Comparison of ENCODE assay signal across 23 cellular contexts in genomic region chr6:154919806-154920205, GRCh38.
DNase-seq lines count a peak whose midpoint lies in the region; ATAC-seq, FAIRE-seq and TF ChIP-seq lines count a peak whose summit lies in the region.
"Had no signal": no experiment of that assay in that cellular context is flagged by ENCODE, and none has a peak within 500 bp of the region (broad histone marks: within the 10 kb centered on the region; RNA-seq: fewer than 3 reads in every experiment).

No MANE protein-coding gene starts in this region.

- no peak for ATAC-seq in HepG2
- no peak for ATAC-seq in right lobe of liver
- no peak for ATAC-seq in HG03095 (IDR thresholded peaks at IDR 0.05; ENCODE audit: unreplicated experiment)
- ATAC-seq: A549; CD8-positive, alpha-beta T cell had no signal

- H4K5ac ChIP-seq in H1 (ENCODE audit: insufficient read length, low read depth, low read length) = no peak overlapping the region

- POLR2A ChIA-PET in HepG2 (lab: Yijun Ruan, JAX) = no interaction called here
- POLR2A ChIA-PET in H1 (lab: Charles Lee; ENCODE audit: partially characterized antibody) = interaction anchor here (1.3 kb wide), 1 partner anchor 15 kb away, joined by 3 read pairs; no protein-coding TSS in a partner anchor

- no TSS peak for BruUV-seq in HepG2 (replicated peaks; lab: Mats Ljungman, UMichigan)

- no peaks in the 10 kb centered on the region for H3K36me3 ChIP-seq in HepG2 (replicated peaks in 1 of 2; ENCODE audit: control insufficient read depth in 1 of 2, insufficient read depth in 2 of 2, low read length in 2 of 2)
- H3K36me3 ChIP-seq in right lobe of liver = no peaks in the 10 kb centered on the region
- H3K36me3 ChIP-seq in H1 (ENCODE audit: control insufficient read depth in 2 of 4, insufficient read depth in 4 of 4, low read length in 3 of 4) = no peaks in the 10 kb centered on the region
- H3K36me3 ChIP-seq in osteoblast (ENCODE audit: insufficient read depth, low read length) = no peaks in the 10 kb centered on the region
- no peaks in the 10 kb centered on the region for H3K36me3 ChIP-seq in sigmoid colon
- H3K36me3 ChIP-seq: BLaER1 treated with 17β-estradiol and CSF1 and Interleukin-3, amounts not matched to agents 10 nM and 100 nM had no signal

- FAIRE-seq in HepG2 (lab: Jason Lieb, UNC) (no peak), H1 (lab: Jason Lieb, UNC) (no peak)
- FAIRE-seq: A549, D721Med, G401.6, GM12891, GM19239 had no signal

- no peak for TF ChIP-seq EP300 in HepG2 (IDR thresholded peaks at IDR 0.05; ENCODE audit: low read depth in 2 of 2, low read length in 2 of 2)
- no peak for TF ChIP-seq EP300 in HepG2 (CRISPR knock-in tag; IDR thresholded peaks at IDR 0.05; ENCODE audit: borderline replicate concordance)
- no peak for TF ChIP-seq EP300 in H1 (IDR thresholded peaks at IDR 0.05; ENCODE audit: borderline replicate concordance in 1 of 2, low read depth in 2 of 2, low read length in 2 of 2)
- TF ChIP-seq EP300 in sigmoid colon (IDR thresholded peaks at IDR 0.05) = no peak

- H3K9ac ChIP-seq in HepG2 (ENCODE audit: insufficient read depth, low read depth, low read length) (no peak overlapping the region), H1 (replicated peaks in 1 of 4; ENCODE audit: extremely low read depth in 1 of 4, low read depth in 3 of 4, low read length in 3 of 4) (no peak overlapping the region)
- H3K9ac ChIP-seq: BLaER1 treated with 17β-estradiol and CSF1 and Interleukin-3, amounts not matched to agents 10 nM and 100 nM had no signal

- in situ Hi-C loops in HepG2 (cut with HindIII; ENCODE audit: extremely low pct_ligation_motif_present, low pct_unique_long_range_greater_than_20kb) = loop anchor here (25.0 kb wide), 1 partner anchor 617 kb away; no protein-coding TSS in a partner anchor

- peaks cover 2% of the 10 kb centered on the region; the same call in 1 of the 2 replicates for H3K23me2 ChIP-seq in H1 (ENCODE audit: low read depth, low read length)

- H3K79me2 ChIP-seq in HepG2 (ENCODE audit: insufficient read depth, low read length) (no peaks in the 10 kb centered on the region), H1 (ENCODE audit: control insufficient read depth in 1 of 2, insufficient read depth in 2 of 2, low read length in 2 of 2) (no peaks in the 10 kb centered on the region), osteoblast (ENCODE audit: insufficient read depth, low read length) (no peaks in the 10 kb centered on the region)

- no peak overlapping the region for H2BK15ac ChIP-seq in H1 (ENCODE audit: low read length)

- H3K23ac ChIP-seq in H1 (ENCODE audit: insufficient read length) = no peak overlapping the region

- no peak overlapping the region for H3K14ac ChIP-seq in H1 (ENCODE audit: insufficient read length)

- no peak overlapping the region for H3K56ac ChIP-seq in H1 (replicated peaks; ENCODE audit: insufficient read length, low read depth, low read length)

- no peak overlapping the region for H2BK12ac ChIP-seq in H1 (ENCODE audit: low read depth, low read length)

- H3K18ac ChIP-seq in H1 (ENCODE audit: extremely low read depth, low read length) = no peak overlapping the region

- no peak for DNase-seq in HepG2 (ENCODE audit: low spot score)
- DNase-seq in right lobe of liver = no peak
- DNase-seq in H1 (ENCODE audit: low read depth in 1 of 2, low spot score in 2 of 2) = no peak
- DNase-seq in osteoblast (ENCODE audit: insufficient read length, low spot score, missing footprints) = peak; percentile 37
- peak; percentile 39 for DNase-seq in sigmoid colon
- no peak for DNase-seq in RPMI8226
- DNase-seq in dedifferentiated amniotic fluid mesenchymal stem cell (ENCODE audit: extremely low spot score) = no peak
- DNase-seq: AML-193; Calu3; CD4-positive, alpha-beta T cell; CD8-positive, alpha-beta T cell; DMS79 treated with DMSO at 0.1 percent for 48 hours; GF-D8 had no signal

- TF ChIP-seq RAD21 in HepG2 (CRISPR knock-in tag; IDR thresholded peaks at IDR 0.05) (no peak), H1 (IDR thresholded peaks at IDR 0.05 in 1 of 2, conservative IDR thresholded peaks at IDR 0.05 in 1 of 2; ENCODE audit: low read depth in 2 of 2, low read length in 2 of 2) (no peak)

- H2AFZ ChIP-seq in HepG2 (ENCODE audit: low read length) (no peak overlapping the region), H1 (ENCODE audit: low read length) (no peak overlapping the region), osteoblast (ENCODE audit: low read length) (no peak overlapping the region)

- no peak overlapping the region for H3K4me3 ChIP-seq in HepG2 (replicated peaks in 1 of 3; ENCODE audit: insufficient read depth in 1 of 3, low read depth in 2 of 3, low read length in 3 of 3)
- no peak overlapping the region for H3K4me3 ChIP-seq in right lobe of liver
- H3K4me3 ChIP-seq in H1 (ENCODE audit: extremely low read depth in 1 of 4, insufficient read depth in 2 of 4, low read depth in 3 of 4, low read length in 4 of 4) = no peak overlapping the region
- no peak overlapping the region for H3K4me3 ChIP-seq in osteoblast (ENCODE audit: insufficient read depth, low read length)
- H3K4me3 ChIP-seq in sigmoid colon = no peak overlapping the region
- H3K4me3 ChIP-seq: A549; BLaER1 treated with 17β-estradiol and CSF1 and Interleukin-3, amounts not matched to agents 10 nM and 100 nM had no signal

- H2AK5ac ChIP-seq in H1 (ENCODE audit: low read depth, low read length) = no peak overlapping the region

- H3K27ac ChIP-seq in HepG2 (ENCODE audit: extremely low read length, insufficient read depth, low read length) (no peak overlapping the region), right lobe of liver (no peak overlapping the region), H1 (ENCODE audit: low read depth, low read length) (no peak overlapping the region), osteoblast (ENCODE audit: low read depth, low read length) (no peak overlapping the region), sigmoid colon (no peak overlapping the region)
- H3K27ac ChIP-seq: 22Rv1; A549; BLaER1 treated with 17β-estradiol and CSF1 and Interleukin-3, amounts not matched to agents 10 nM and 100 nM; C4-2B had no signal

- 0 out of 2 replicates have a peak overlapping the region, but pooled peaks have one; percentile 3 for H2BK5ac ChIP-seq in H1 (ENCODE audit: low read depth, low read length)

- no peak overlapping the region for H2BK20ac ChIP-seq in H1 (ENCODE audit: low read length)

- peaks cover 7% of the 10 kb centered on the region; the same call in 1 of the 2 replicates for H3K4me1 ChIP-seq in HepG2 (ENCODE audit: insufficient read depth, low read length)
- H3K4me1 ChIP-seq in right lobe of liver = no peaks in the 10 kb centered on the region
- peaks cover 0 to 4% (median 2%) of the 10 kb centered on the region in 4 experiments; a peak in 3 of 7 replicates for H3K4me1 ChIP-seq in H1 (replicated peaks in 1 of 4; ENCODE audit: control insufficient read depth in 3 of 4, insufficient read depth in 4 of 4, low read length in 3 of 4)
- peaks cover 11% of the 10 kb centered on the region for H3K4me1 ChIP-seq in osteoblast (ENCODE audit: insufficient read depth, low read length)
- no peaks in the 10 kb centered on the region for H3K4me1 ChIP-seq in sigmoid colon
- H3K4me1 ChIP-seq: A549, Caco-2 had no signal

- no peak overlapping the region for H4K91ac ChIP-seq in H1 (replicated peaks; ENCODE audit: insufficient read length, low read length)

- CTCF ChIA-PET in HepG2 (lab: Yijun Ruan, JAX; ENCODE audit: low intra/inter-chr PET ratio, low total read pairs) (no interaction called here), H1 (lab: Charles Lee; ENCODE audit: partially characterized antibody) (interaction anchor here (1.0 to 4.4 kb wide), 5 partner anchors 9 to 245 kb away, joined by 3 to 34 read pairs (median 3); no protein-coding TSS in a partner anchor)

- no peak overlapping the region for H3K4ac ChIP-seq in H1 (replicated peaks; ENCODE audit: insufficient read length, low read depth, low read length)

- H3K27me3 ChIP-seq in HepG2 (ENCODE audit: control insufficient read depth in 1 of 2, insufficient read depth in 2 of 2, low read length in 2 of 2) (no peaks in the 10 kb centered on the region), right lobe of liver (no peaks in the 10 kb centered on the region), H1 (replicated peaks in 1 of 4; ENCODE audit: control insufficient read depth in 3 of 4, extremely low read depth in 1 of 4, insufficient read depth in 3 of 4, low read length in 3 of 4) (no peaks in the 10 kb centered on the region), osteoblast (ENCODE audit: insufficient read depth, low read length) (no peaks in the 10 kb centered on the region), sigmoid colon (no peaks in the 10 kb centered on the region)
- H3K27me3 ChIP-seq: BLaER1 treated with 17β-estradiol and CSF1 and Interleukin-3, amounts not matched to agents 10 nM and 100 nM had no signal

- 87% methylated on average over 5 of the region's 5 CpGs for WGBS in HepG2 (ENCODE audit: low lambda C conversion rate)
- WGBS in right lobe of liver (ENCODE audit: insufficient coverage, low coverage, low lambda C conversion rate, missing lambda C conversion rate) = 100% methylated on average over 2 of the region's 5 CpGs
- 95% methylated on average over 5 of the region's 5 CpGs; no CpG with 5 or more reads in 1 of the 2 experiments for WGBS in H1 (ENCODE audit: extremely low coverage in 1 of 2, insufficient coverage in 1 of 2, insufficient read length in 1 of 2, insufficient replicate concordance in 2 of 2, low coverage in 1 of 2, low lambda C conversion rate in 2 of 2, missing lambda C conversion rate in 1 of 2), 2 experiments
- 95% methylated on average over 5 of the region's 5 CpGs for WGBS in sigmoid colon, 2 donors

- H4K8ac ChIP-seq in H1 (ENCODE audit: extremely low read depth, insufficient read depth, low read length) = no peak overlapping the region

- no peaks in the 10 kb centered on the region for H3K79me1 ChIP-seq in H1 (ENCODE audit: low read depth, low read length)

- H3K9me3 ChIP-seq in HepG2 (ENCODE audit: low read length) = no peaks in the 10 kb centered on the region
- no peaks in the 10 kb centered on the region for H3K9me3 ChIP-seq in right lobe of liver
- no peaks in the 10 kb centered on the region for H3K9me3 ChIP-seq in H1 (ENCODE audit: insufficient read depth in 2 of 2, low read depth in 1 of 2, low read length in 1 of 2)
- no peaks in the 10 kb centered on the region for H3K9me3 ChIP-seq in osteoblast (ENCODE audit: low read depth, low read length)
- H3K9me3 ChIP-seq in sigmoid colon = no peaks in the 10 kb centered on the region
- H3K9me3 ChIP-seq: A549; BLaER1 treated with 17β-estradiol and CSF1 and Interleukin-3, amounts not matched to agents 10 nM and 100 nM; Caco-2 had no signal

- H4K20me1 ChIP-seq in HepG2 (ENCODE audit: insufficient read depth, low read length) (no peaks in the 10 kb centered on the region), H1 (replicated peaks in 1 of 2; ENCODE audit: control insufficient read depth in 1 of 2, insufficient read depth in 2 of 2, low read length in 2 of 2) (no peaks in the 10 kb centered on the region), osteoblast (ENCODE audit: insufficient read depth, low read length) (no peaks in the 10 kb centered on the region)
- H4K20me1 ChIP-seq: BLaER1 treated with 17β-estradiol and CSF1 and Interleukin-3, amounts not matched to agents 10 nM and 100 nM had no signal

- H3K4me2 ChIP-seq in HepG2 (ENCODE audit: low read depth, low read length) = no peak overlapping the region
- H3K4me2 ChIP-seq in H1 (ENCODE audit: insufficient read depth in 1 of 2, low read depth in 2 of 2, low read length in 2 of 2) = no peak overlapping the region
- no peak overlapping the region for H3K4me2 ChIP-seq in osteoblast (ENCODE audit: insufficient read depth, low read length)
- H3K4me2 ChIP-seq: A549; BLaER1 treated with 17β-estradiol and CSF1 and Interleukin-3, amounts not matched to agents 10 nM and 100 nM had no signal

- H2BK120ac ChIP-seq in H1 (replicated peaks; ENCODE audit: low read depth, low read length) = no peak overlapping the region

- TF ChIP-seq CTCF in HepG2 (CRISPR knock-in tag; IDR thresholded peaks at IDR 0.05) (no peak), right lobe of liver (IDR thresholded peaks at IDR 0.05) (no peak), H1 (IDR thresholded peaks at IDR 0.05; ENCODE audit: control extremely low read depth in 1 of 3, insufficient read depth in 1 of 3, low read depth in 1 of 3, low read length in 3 of 3) (no peak), osteoblast (IDR thresholded peaks at IDR 0.05; ENCODE audit: extremely low read depth, low read depth, low read length) (no peak), sigmoid colon (IDR thresholded peaks at IDR 0.05) (no peak)

- intact Hi-C loops in HepG2 (cut with micrococcal nuclease; ENCODE audit: unreplicated experiment) = loop anchor here (10.0 kb wide), 1 partner anchor 325 kb away; no protein-coding TSS in a partner anchor
- intact Hi-C loops in right lobe of liver (cut with DNase I) = loop anchor here in 1 of 2 donors (10.0 kb wide), 1 partner anchor 255 kb away; no protein-coding TSS in a partner anchor
- intact Hi-C loops in sigmoid colon (cut with DNase I) = no loop called here

- TF ChIP-seq POLR2A in HepG2 (IDR thresholded peaks at IDR 0.05; ENCODE audit: insufficient read depth in 1 of 2, low read depth in 2 of 2, low read length in 2 of 2) = no peak
- no peak for TF ChIP-seq POLR2A in right lobe of liver (IDR thresholded peaks at IDR 0.05)
- no peak for TF ChIP-seq POLR2A in H1 (IDR thresholded peaks at IDR 0.05; ENCODE audit: control extremely low read depth in 1 of 2, low read depth in 2 of 2, low read length in 2 of 2)
- TF ChIP-seq POLR2A in sigmoid colon (IDR thresholded peaks at IDR 0.05) = no peak

Comparison
In these comparisons a context has a peak if more than half of its experiments do, and no peak if none do; other contexts are left out.
1. DNase-seq: peak in osteoblast (single experiment) and sigmoid colon (single experiment); none in HepG2 (single experiment), right lobe of liver (0 of 3), H1 (0 of 2), RPMI8226 (single experiment) and dedifferentiated amniotic fluid mesenchymal stem cell (single experiment).